Comparison of ENCODE assay signal across 8 cellular contexts in the genomic region with DNA sequence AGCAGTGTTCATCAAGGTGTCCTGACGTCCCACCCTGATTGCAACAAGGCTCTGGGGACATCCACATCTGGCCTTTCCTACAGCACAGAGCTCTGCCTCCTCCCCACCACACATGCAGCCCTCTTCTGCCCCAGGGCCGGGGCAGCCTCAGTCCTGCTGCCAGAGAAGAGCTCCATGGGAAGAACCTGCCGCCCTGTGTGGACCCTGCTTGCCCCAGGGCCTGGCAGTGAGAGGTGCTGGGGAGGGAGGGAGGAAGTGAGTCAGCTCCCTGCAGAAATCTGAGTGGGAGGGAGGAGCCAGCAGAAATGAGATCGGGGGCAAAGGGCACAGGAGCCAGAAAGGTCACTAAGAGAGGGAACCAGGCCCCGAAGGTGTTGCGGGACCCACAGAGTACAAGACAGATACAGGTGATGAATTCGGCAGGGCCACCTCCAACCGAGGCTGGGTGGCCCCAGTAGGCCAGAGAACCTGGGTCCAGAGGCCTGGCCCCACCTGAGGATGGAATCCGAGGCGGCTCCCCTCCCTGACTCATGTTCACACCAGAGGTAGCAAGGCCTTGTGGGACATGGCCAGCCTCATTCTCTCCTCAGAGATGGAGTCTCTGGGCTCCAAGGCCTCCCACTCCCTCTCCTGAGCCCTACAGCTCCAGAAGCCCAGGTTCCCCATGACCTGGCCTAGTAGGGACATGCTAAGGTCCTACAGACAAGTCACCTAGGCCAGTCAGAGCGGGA. TPM values are rescaled to one million over a fixed set of nuclear protein-coding genes. Genes with fewer than 3 reads are reported as not detected.
DNase-seq lines count a peak whose midpoint lies in the region; ATAC-seq and TF ChIP-seq lines count a peak whose summit lies in the region.

No MANE protein-coding gene starts in this region.

- H3K4me1 Mint-ChIP-seq in activated naive CD4-positive, alpha-beta T cell treated with anti-CD3 and anti-CD28 coated beads, Interleukin-2, amount 10 ng/mL, durations not matched to agents 7 days and 5 days = peaks cover 47% of the 10 kb centered on the region

- no peaks in the 10 kb centered on the region for H3K9me3 Mint-ChIP-seq in activated naive CD4-positive, alpha-beta T cell treated with anti-CD3 and anti-CD28 coated beads, Interleukin-2, amount 10 ng/mL, durations not matched to agents 7 days and 5 days

- CTCF ChIA-PET in activated naive CD4-positive, alpha-beta T cell treated with anti-CD3 and anti-CD28 coated beads, Interleukin-2, amount 10 ng/mL, durations not matched to agents 7 days and 5 days (lab: Charles Lee) = interaction anchor here (0.9 to 3.2 kb wide), 10 partner anchors 8 to 137 kb away, joined by 3 to 19 read pairs (median 4); a partner anchor contains a TSS

- H3K9me3 ChIP-seq in Peyer's patch = no peaks in the 10 kb centered on the region
- no peaks in the 10 kb centered on the region for H3K9me3 ChIP-seq in hepatocyte (ENCODE audit: low read depth)

- peak overlapping the region; percentile 85 for H3K27ac Mint-ChIP-seq in activated naive CD4-positive, alpha-beta T cell treated with anti-CD3 and anti-CD28 coated beads, Interleukin-2, amount 10 ng/mL, durations not matched to agents 7 days and 5 days

- H3K9me2 ChIP-seq in hepatocyte (replicated peaks; ENCODE audit: insufficient read depth) = no peaks in the 10 kb centered on the region

- peaks cover 95% of the 10 kb centered on the region for H3K79me2 ChIP-seq in hepatocyte

- DNase-seq in D341Med (ENCODE audit: low spot score) = peak; percentile 28
- peak in 2 of 3 donors; percentile 85 to 86 for DNase-seq in Peyer's patch
- peak; percentile 70 for DNase-seq in activated naive CD4-positive, alpha-beta T cell treated with anti-CD3 and anti-CD28 coated beads, Interleukin-2, amount 10 ng/mL, durations not matched to agents 7 days and 5 days
- peak; percentile 82 for DNase-seq in hepatocyte (ENCODE audit: low spot score)
- peak; percentile 45 to 53 for DNase-seq in stimulated activated CD4-positive, alpha-beta T cell treated with anti-CD3 and anti-CD28 coated beads, Interleukin-2, amount 100 ng/mL, for 48 hours
- no peak for DNase-seq in NCI-H748 (lab: John Stamatoyannopoulos, UW; ENCODE audit: unreplicated experiment)

- no peaks in the 10 kb centered on the region for H3K36me3 Mint-ChIP-seq in activated naive CD4-positive, alpha-beta T cell treated with anti-CD3 and anti-CD28 coated beads, Interleukin-2, amount 10 ng/mL, durations not matched to agents 7 days and 5 days

- 56% methylated on average over 11 of the region's 11 CpGs for WGBS in hepatocyte (ENCODE audit: low lambda C conversion rate, missing lambda C conversion rate)

- no peaks in the 10 kb centered on the region for H3K36me3 ChIP-seq in Peyer's patch
- no peaks in the 10 kb centered on the region for H3K36me3 ChIP-seq in hepatocyte (replicated peaks; ENCODE audit: insufficient read depth, low read depth)

- TF ChIP-seq CTCF in Peyer's patch (IDR thresholded peaks at IDR 0.05) (no peak), hepatocyte (IDR thresholded peaks at IDR 0.05; ENCODE audit: poor library complexity) (no peak)

- no peak overlapping the region for H2AFZ ChIP-seq in hepatocyte

- H3K27me3 ChIP-seq in Peyer's patch (no peaks in the 10 kb centered on the region), hepatocyte (no peaks in the 10 kb centered on the region)

- TF ChIP-seq POLR2A in Peyer's patch (IDR thresholded peaks at IDR 0.05) (peak; percentile 46 to 59), GM18505 (IDR thresholded peaks at IDR 0.05; ENCODE audit: borderline replicate concordance, extremely low read depth, insufficient read depth, insufficient read length) (no peak)

- peak overlapping the region; percentile 57 for H3K4me2 ChIP-seq in hepatocyte

- H3K27me3 Mint-ChIP-seq in activated naive CD4-positive, alpha-beta T cell treated with anti-CD3 and anti-CD28 coated beads, Interleukin-2, amount 10 ng/mL, durations not matched to agents 7 days and 5 days = no peaks in the 10 kb centered on the region

- peaks cover under 1 to 69% (median 15%) of the 10 kb centered on the region in 4 donors for H3K4me1 ChIP-seq in Peyer's patch
- H3K4me1 ChIP-seq in hepatocyte (ENCODE audit: insufficient read depth) = peaks cover 79% of the 10 kb centered on the region

- H3K27ac ChIP-seq in Peyer's patch = peak overlapping the region; percentile 59 to 87 (median 76)
- peak overlapping the region; percentile 91 for H3K27ac ChIP-seq in hepatocyte

- peak overlapping the region; percentile 15 for H3K4me3 Mint-ChIP-seq in activated naive CD4-positive, alpha-beta T cell treated with anti-CD3 and anti-CD28 coated beads, Interleukin-2, amount 10 ng/mL, durations not matched to agents 7 days and 5 days

- ATAC-seq in HG02588 (IDR thresholded peaks at IDR 0.05; ENCODE audit: unreplicated experiment) (no peak), GM18505 (IDR thresholded peaks at IDR 0.05; ENCODE audit: unreplicated experiment) (no peak)

- H3K4me3 ChIP-seq in Peyer's patch = peak overlapping the region in 1 of 4 donors; percentile 6
- H3K4me3 ChIP-seq in hepatocyte = no peak overlapping the region

- H4K20me1 ChIP-seq in hepatocyte (ENCODE audit: insufficient read depth, poor library complexity, severe bottlenecking) = no peaks in the 10 kb centered on the region

RNA-seq across cellular contexts. Expression of a gene that starts 24.8 kb away (rescaled TPM):
- total RNA-seq in Peyer's patch (100 to 1,000 TPM; 104 to 359 (median 188) TPM), hepatocyte (22.0 and 35.6 TPM in 2 replicates)
- polyA plus RNA-seq in hepatocyte = 32.2 and 33.8 TPM in 2 replicates
